In the genomic region with DNA sequence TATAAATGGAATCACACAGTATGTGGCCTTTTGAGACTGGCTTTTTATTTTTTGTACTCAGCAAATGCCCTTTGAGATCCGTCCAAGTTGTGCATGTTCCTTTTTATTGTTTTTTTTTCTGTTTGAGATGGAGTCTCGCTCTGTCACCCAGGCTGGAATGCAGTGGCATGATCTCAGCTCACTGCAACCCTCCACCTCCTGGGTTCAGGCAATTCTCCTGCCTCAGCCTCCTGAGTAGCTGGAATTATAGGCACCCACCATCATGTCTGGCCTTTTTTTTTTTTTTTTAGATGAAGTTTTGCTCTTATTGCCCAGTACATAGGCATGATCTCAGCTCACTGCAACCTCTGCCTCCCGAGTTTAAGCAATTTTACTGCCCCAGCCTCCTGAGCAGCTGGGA, we compare ENCODE assay signal across 15 cellular contexts. TPM values are rescaled to one million over a fixed set of nuclear protein-coding genes. Genes with fewer than 3 reads are reported as not detected.
"Had no signal": no experiment of that assay in that cellular context is flagged by ENCODE, and none has a peak within 500 bp of the region (broad histone marks: within the 10 kb centered on the region; RNA-seq: fewer than 3 reads in every experiment).

No MANE protein-coding gene starts in this region.

RNA-seq across cellular contexts. Expression of a gene that starts 28.3 kb away (rescaled TPM):
- total RNA-seq: activated CD4-positive, alpha-beta memory T cell treated with anti-CD3 and anti-CD28 coated beads, Interleukin-2, amount 10 ng/mL, durations not matched to agents 7 days and 5 days; activated CD4-positive, alpha-beta T cell treated with anti-CD3 and anti-CD28 coated beads, Interleukin-2, amount 10 ng/mL, durations not matched to agents 7 days and 5 days; activated naive CD8-positive, alpha-beta T cell treated with anti-CD3 and anti-CD28 coated beads, Interleukin-2, amount 10 ng/mL, durations not matched to agents 7 days and 5 days; astrocyte; bronchial epithelial cell; colonic mucosa; dermis microvascular lymphatic vessel endothelial cell; endothelial cell of umbilical vein; esophagus squamous epithelium; fibroblast of lung; fibroblast of villous mesenchyme; glomerular endothelial cell; T-helper 1 cell treated with Interleukin-12 subunit alpha and Interleukin-12 subunit beta and Interleukin-4 antibody, amounts not matched to agents 30 ng/mL and 1 ng/mL, for 36 hours had no signal

RNA-seq across cellular contexts. Expression of a gene that starts 59.8 kb away (rescaled TPM):
- total RNA-seq: activated CD4-positive, alpha-beta T cell treated with anti-CD3 and anti-CD28 coated beads, Interleukin-2, amount 10 ng/mL, durations not matched to agents 7 days and 5 days; astrocyte; bronchial epithelial cell; colonic mucosa; dermis microvascular lymphatic vessel endothelial cell; endothelial cell of umbilical vein; esophagus squamous epithelium; fibroblast of lung; gastroesophageal sphincter; glomerular endothelial cell; WTC11 had no signal
